In the genomic region with DNA sequence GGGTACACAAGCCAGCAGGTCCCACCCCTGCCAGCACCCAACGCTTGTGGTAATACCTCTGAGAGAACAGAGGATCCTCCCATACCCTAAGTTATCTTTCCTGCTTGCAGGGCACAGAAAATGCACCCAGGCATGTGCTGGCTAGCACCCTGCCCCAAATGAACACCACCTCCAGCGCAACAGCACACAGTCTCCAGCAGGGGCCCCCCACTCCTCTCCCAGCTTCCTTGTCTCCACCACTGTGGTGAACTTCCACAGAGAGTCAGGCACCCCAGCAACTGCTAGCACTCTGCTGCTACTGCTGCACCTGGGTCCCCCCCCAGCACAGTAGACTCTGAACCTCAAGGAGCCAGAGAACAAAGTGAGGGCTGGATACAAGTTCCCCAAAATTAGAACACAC, we compare ENCODE assay signal across 1 cellular context.
TF ChIP-seq lines count a peak whose summit lies in the region.

No MANE protein-coding gene starts in this region.

TF ChIP-seq in GM23338, 12 proteins besides CTCF, POLR2A, EP300 and RAD21 (continued from another document):
- TF ChIP-seq, protein P1, sequence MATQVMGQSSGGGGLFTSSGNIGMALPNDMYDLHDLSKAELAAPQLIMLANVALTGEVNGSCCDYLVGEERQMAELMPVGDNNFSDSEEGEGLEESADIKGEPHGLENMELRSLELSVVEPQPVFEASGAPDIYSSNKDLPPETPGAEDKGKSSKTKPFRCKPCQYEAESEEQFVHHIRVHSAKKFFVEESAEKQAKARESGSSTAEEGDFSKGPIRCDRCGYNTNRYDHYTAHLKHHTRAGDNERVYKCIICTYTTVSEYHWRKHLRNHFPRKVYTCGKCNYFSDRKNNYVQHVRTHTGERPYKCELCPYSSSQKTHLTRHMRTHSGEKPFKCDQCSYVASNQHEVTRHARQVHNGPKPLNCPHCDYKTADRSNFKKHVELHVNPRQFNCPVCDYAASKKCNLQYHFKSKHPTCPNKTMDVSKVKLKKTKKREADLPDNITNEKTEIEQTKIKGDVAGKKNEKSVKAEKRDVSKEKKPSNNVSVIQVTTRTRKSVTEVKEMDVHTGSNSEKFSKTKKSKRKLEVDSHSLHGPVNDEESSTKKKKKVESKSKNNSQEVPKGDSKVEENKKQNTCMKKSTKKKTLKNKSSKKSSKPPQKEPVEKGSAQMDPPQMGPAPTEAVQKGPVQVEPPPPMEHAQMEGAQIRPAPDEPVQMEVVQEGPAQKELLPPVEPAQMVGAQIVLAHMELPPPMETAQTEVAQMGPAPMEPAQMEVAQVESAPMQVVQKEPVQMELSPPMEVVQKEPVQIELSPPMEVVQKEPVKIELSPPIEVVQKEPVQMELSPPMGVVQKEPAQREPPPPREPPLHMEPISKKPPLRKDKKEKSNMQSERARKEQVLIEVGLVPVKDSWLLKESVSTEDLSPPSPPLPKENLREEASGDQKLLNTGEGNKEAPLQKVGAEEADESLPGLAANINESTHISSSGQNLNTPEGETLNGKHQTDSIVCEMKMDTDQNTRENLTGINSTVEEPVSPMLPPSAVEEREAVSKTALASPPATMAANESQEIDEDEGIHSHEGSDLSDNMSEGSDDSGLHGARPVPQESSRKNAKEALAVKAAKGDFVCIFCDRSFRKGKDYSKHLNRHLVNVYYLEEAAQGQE (IDR thresholded peaks at IDR 0.05; ENCODE audit: unreplicated experiment) = no peak
- no peak for TF ChIP-seq ZNF331 (CRISPR knock-in tag; IDR thresholded peaks at IDR 0.05; ENCODE audit: low read depth)
- TF ChIP-seq POLR2AphosphoS5 (IDR thresholded peaks at IDR 0.05; ENCODE audit: low read depth) = no peak
- no peak for TF ChIP-seq EZH2phosphoT487 (IDR thresholded peaks at IDR 0.05; ENCODE audit: unreplicated experiment)
- TF ChIP-seq CREB1 (CRISPR knock-in tag; IDR thresholded peaks at IDR 0.05; ENCODE audit: low read depth) = no peak
- no peak for TF ChIP-seq EZH2 (IDR thresholded peaks at IDR 0.05; ENCODE audit: low read depth, unreplicated experiment)
- no peak for TF ChIP-seq NANOG (IDR thresholded peaks at IDR 0.05; ENCODE audit: borderline replicate concordance)
- no peak for TF ChIP-seq ZNF114 (CRISPR knock-in tag; IDR thresholded peaks at IDR 0.05)
- TF ChIP-seq STAT1 (IDR thresholded peaks at IDR 0.05; ENCODE audit: unreplicated experiment) = no peak
- no peak for TF ChIP-seq ETS1 (IDR thresholded peaks at IDR 0.05)
TF ChIP-seq in GM23338: peak in this region for 0.
